ENCODE assay signal across 17 cellular contexts in genomic region chr1:91161749-91162148, GRCh38.
DNase-seq lines count a peak whose midpoint lies in the region; ATAC-seq and TF ChIP-seq lines count a peak whose summit lies in the region.
"Had no signal": no experiment of that assay in that cellular context is flagged by ENCODE, and none has a peak within 500 bp of the region (broad histone marks: within the 10 kb centered on the region; RNA-seq: fewer than 3 reads in every experiment).

No MANE protein-coding gene starts in this region.

- H3K27me3 ChIP-seq in esophagus muscularis mucosa (no peaks in the 10 kb centered on the region), prostate gland (replicated peaks; ENCODE audit: insufficient read depth) (no peaks in the 10 kb centered on the region), SJCRH30 (no peaks in the 10 kb centered on the region)
- H3K27me3 ChIP-seq: BLaER1 treated with 17β-estradiol and CSF1 and Interleukin-3, amounts not matched to agents 10 nM and 100 nM had no signal

- H3K36me3 ChIP-seq in esophagus muscularis mucosa, result no peaks in the 10 kb centered on the region
- no peaks in the 10 kb centered on the region for H3K36me3 ChIP-seq in prostate gland
- H3K36me3 ChIP-seq in SJCRH30, result no peaks in the 10 kb centered on the region
- H3K36me3 ChIP-seq: BLaER1 treated with 17β-estradiol and CSF1 and Interleukin-3, amounts not matched to agents 10 nM and 100 nM; HAP-1 had no signal

- TF ChIP-seq EP300 in esophagus muscularis mucosa (IDR thresholded peaks at IDR 0.05), result no peak

- intact Hi-C loops in esophagus muscularis mucosa (cut with DNase I) (loop anchor here (10.0 kb wide), 1 partner anchor 447 kb away; the partner anchor contains the start of gene BARHL2), prostate gland (cut with DNase I) (loop anchor here (10.0 kb wide), 1 partner anchor 577 kb away; no protein-coding TSS in a partner anchor)

- H3K27ac ChIP-seq in esophagus muscularis mucosa (replicated peaks in 1 of 4), result no peak overlapping the region
- peak overlapping the region; percentile 4 to 26 for H3K27ac ChIP-seq in prostate gland
- no peak overlapping the region for H3K27ac ChIP-seq in SJCRH30
- H3K27ac ChIP-seq: BLaER1 treated with 17β-estradiol and CSF1 and Interleukin-3, amounts not matched to agents 10 nM and 100 nM; HL-60 had no signal

- DNase-seq in NCI-H2171 treated with DMSO at 0.1 percent for 48 hours (lab: John Stamatoyannopoulos, UW) (peak; percentile 3), NCI-H2171 (lab: John Stamatoyannopoulos, UW) (no peak), esophagus muscularis mucosa (ENCODE audit: extremely low spot score) (peak; percentile 19), prostate gland (ENCODE audit: low spot score) (peak; percentile 27), SJCRH30 (no peak)
- DNase-seq: 8988T; AML-193; Calu3; CD4-positive, alpha-beta T cell; DND-41; GDM1; GOT3 had no signal

- H3K9me3 ChIP-seq in esophagus muscularis mucosa, result no peaks in the 10 kb centered on the region
- no peaks in the 10 kb centered on the region for H3K9me3 ChIP-seq in prostate gland
- no peaks in the 10 kb centered on the region for H3K9me3 ChIP-seq in SJCRH30 (replicated peaks)
- H3K9me3 ChIP-seq: BLaER1 treated with 17β-estradiol and CSF1 and Interleukin-3, amounts not matched to agents 10 nM and 100 nM; HAP-1 had no signal

- 58% methylated on average over 4 of the region's 4 CpGs for WGBS in esophagus muscularis mucosa
- WGBS in prostate gland, result 24% methylated on average over 4 of the region's 4 CpGs

- no peak for TF ChIP-seq POLR2A in esophagus muscularis mucosa (IDR thresholded peaks at IDR 0.05; ENCODE audit: low read depth)
- no peak for TF ChIP-seq POLR2A in prostate gland (IDR thresholded peaks at IDR 0.05)

- H3K4me1 ChIP-seq in esophagus muscularis mucosa, result peaks cover 0 to 4% (median 2%) of the 10 kb centered on the region in 4 donors
- no peaks in the 10 kb centered on the region for H3K4me1 ChIP-seq in prostate gland (replicated peaks)
- no peaks in the 10 kb centered on the region for H3K4me1 ChIP-seq in SJCRH30
- H3K4me1 ChIP-seq: BLaER1 treated with 17β-estradiol and CSF1 and Interleukin-3, amounts not matched to agents 10 nM and 100 nM; HAP-1 had no signal

- TF ChIP-seq CTCF in esophagus muscularis mucosa (IDR thresholded peaks at IDR 0.05) (no peak), prostate gland (IDR thresholded peaks at IDR 0.05) (no peak)

- ATAC-seq in HG02840 (IDR thresholded peaks at IDR 0.05; ENCODE audit: low FRiP score, unreplicated experiment) (no peak), HG03439 (IDR thresholded peaks at IDR 0.05; ENCODE audit: unreplicated experiment) (no peak)

- H3K4me3 ChIP-seq in esophagus muscularis mucosa (no peak overlapping the region), prostate gland (no peak overlapping the region), SJCRH30 (no peak overlapping the region)
- H3K4me3 ChIP-seq: BLaER1 treated with 17β-estradiol and CSF1 and Interleukin-3, amounts not matched to agents 10 nM and 100 nM; HAP-1 had no signal

Comparison
In these comparisons a context has a peak if more than half of its experiments do, and no peak if none do; other contexts are left out.
1. DNase-seq: peak in NCI-H2171 treated with DMSO at 0.1 percent for 48 hours (single experiment), esophagus muscularis mucosa (single experiment) and prostate gland (single experiment); none in NCI-H2171 (single experiment) and SJCRH30 (0 of 2).
2. H3K27ac ChIP-seq: peak in prostate gland (2 of 2); none in esophagus muscularis mucosa (0 of 4) and SJCRH30 (single experiment).